Comparison of ENCODE assay signal across 9 cellular contexts in the genomic region with DNA sequence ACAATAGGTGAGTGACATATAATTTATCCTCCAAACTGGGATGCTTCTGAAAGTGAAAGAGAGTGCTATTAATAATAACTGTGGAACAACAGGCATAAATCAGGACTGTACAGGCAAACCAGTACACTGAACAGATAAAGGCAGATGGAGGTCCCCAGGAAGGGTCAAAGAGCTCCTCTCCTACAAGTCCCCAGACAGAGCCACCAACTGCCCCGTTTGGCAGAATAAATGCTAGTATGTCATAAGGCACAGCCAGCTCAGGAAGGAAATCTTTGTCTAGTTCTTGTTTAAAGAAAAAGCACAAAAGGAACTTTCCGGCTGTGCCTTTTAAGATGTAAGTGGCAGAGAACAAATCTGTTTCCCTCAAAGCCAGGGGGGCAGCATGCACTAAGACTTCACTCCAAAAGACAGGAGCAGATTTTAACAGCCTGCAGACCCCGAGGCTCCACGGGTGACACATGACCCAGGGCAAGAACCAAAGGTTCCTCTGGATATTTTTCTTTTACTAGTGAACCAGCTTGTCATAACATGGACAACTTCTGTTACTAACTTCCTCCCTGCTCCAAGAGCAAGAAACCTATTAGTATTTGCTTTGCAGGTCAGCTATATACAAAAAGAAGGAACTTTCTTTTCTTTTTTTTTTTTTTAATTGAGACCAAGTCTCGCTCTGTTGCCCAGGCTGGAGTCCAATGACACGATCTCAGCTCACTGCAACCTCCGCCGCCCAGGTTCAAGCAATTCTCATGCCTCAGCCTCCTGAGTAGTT. TPM values are rescaled to one million over a fixed set of nuclear protein-coding genes. Genes with fewer than 3 reads are reported as not detected.
DNase-seq lines count a peak whose midpoint lies in the region; ATAC-seq and TF ChIP-seq lines count a peak whose summit lies in the region.
"Had no signal": no experiment of that assay in that cellular context is flagged by ENCODE, and none has a peak within 500 bp of the region (broad histone marks: within the 10 kb centered on the region; RNA-seq: fewer than 3 reads in every experiment).

No MANE protein-coding gene starts in this region.

- no peak for TF ChIP-seq POLR2A in NB4 (IDR thresholded peaks at IDR 0.05; ENCODE audit: extremely low read depth, insufficient read length)

- peaks cover 52% of the 10 kb centered on the region for H3K4me1 Mint-ChIP-seq in neural progenitor cell

- no peak overlapping the region for H2AFZ ChIP-seq in neural progenitor cell (replicated peaks)

- H3K4me1 ChIP-seq in neural progenitor cell: peaks cover 38% of the 10 kb centered on the region

- H3K79me2 ChIP-seq in neural progenitor cell (ENCODE audit: low read depth): peaks cover 62% of the 10 kb centered on the region

- H3K9me3 ChIP-seq in AG04450 (ENCODE audit: control insufficient read depth, insufficient read depth, low read length) (no peaks in the 10 kb centered on the region), neural progenitor cell (ENCODE audit: low read depth) (no peaks in the 10 kb centered on the region)

- H3K9ac ChIP-seq in neural progenitor cell: no peak overlapping the region

- peaks cover 47% of the 10 kb centered on the region for H3K36me3 Mint-ChIP-seq in neural progenitor cell

- H3K27ac ChIP-seq in AG04450 (ENCODE audit: low read depth, low read length) (peak overlapping the region; percentile 61), cingulate gyrus (ENCODE audit: low read depth, low read length) (peak overlapping the region; percentile 98), neural progenitor cell (no peak overlapping the region)

- H3K27me3 ChIP-seq in AG04450 (ENCODE audit: control insufficient read depth, insufficient read depth, low read length) (no peaks in the 10 kb centered on the region), neural progenitor cell (no peaks in the 10 kb centered on the region)

- H3K27me3 Mint-ChIP-seq in neural progenitor cell (ENCODE audit: insufficient read depth, low read depth): peaks cover 5% of the 10 kb centered on the region

- POLR2A ChIA-PET in AG04450 (lab: Yijun Ruan, JAX): interaction anchor here (1.0 to 1.2 kb wide), 2 partner anchors 9 to 51 kb away, joined by 3 read pairs; a partner anchor contains a TSS

- H3K4me3 Mint-ChIP-seq in neural progenitor cell: no peak overlapping the region

- H3K36me3 ChIP-seq in neural progenitor cell: no peaks in the 10 kb centered on the region

- peaks cover 19% of the 10 kb centered on the region for H3F3A ChIP-seq in neural progenitor cell (ENCODE audit: low read depth)

- CTCF ChIA-PET in AG04450 (lab: Charles Lee): interaction anchor here (1.1 kb wide), 1 partner anchor 149 kb away, joined by 3 read pairs; no protein-coding TSS in a partner anchor

- no peaks in the 10 kb centered on the region for H3K9me3 Mint-ChIP-seq in neural progenitor cell

- peak overlapping the region; percentile 83 for H3K27ac Mint-ChIP-seq in neural progenitor cell

- TF ChIP-seq CTCF in AG04450 (IDR thresholded peaks at IDR 0.05; ENCODE audit: low read depth, low read length): no peak
- no peak for TF ChIP-seq CTCF in NB4 (IDR thresholded peaks at IDR 0.05; ENCODE audit: low read depth, low read length)
- no peak for TF ChIP-seq CTCF in neural progenitor cell (IDR thresholded peaks at IDR 0.05)

- H4K20me1 ChIP-seq in neural progenitor cell (ENCODE audit: low read depth): peaks cover 48% of the 10 kb centered on the region

- no peak overlapping the region for H3K4me2 ChIP-seq in neural progenitor cell

- no peak for ATAC-seq in HG02623 (IDR thresholded peaks at IDR 0.05; ENCODE audit: unreplicated experiment)

- H3K4me3 ChIP-seq in AG04450 (ENCODE audit: low read depth, low read length) (no peak overlapping the region), NB4 (ENCODE audit: low read depth, low read length) (no peak overlapping the region), neural progenitor cell (no peak overlapping the region)

- no peak for DNase-seq in AG04450 (ENCODE audit: low read depth, low spot score)
- peak; percentile 29 for DNase-seq in NB4 (ENCODE audit: low read depth)
- DNase-seq in neural progenitor cell (ENCODE audit: low spot score): no peak
- DNase-seq in epidermal melanocyte (ENCODE audit: insufficient read length, low spot score): no peak
- no peak for DNase-seq in OCI-M2 (lab: John Stamatoyannopoulos, UW; ENCODE audit: unreplicated experiment)
- DNase-seq in GM03348 (ENCODE audit: low spot score): no peak
- DNase-seq: DMS53 had no signal

RNA-seq across cellular contexts. Expression of a gene that starts 50.2 kb away (rescaled TPM):
- polyA plus RNA-seq in AG04450 (2011; rRNA removed): 338 and 432 TPM in 2 replicates
- 1,487 and 1,729 TPM in 2 replicates for polyA minus RNA-seq in AG04450 (2011; rRNA and poly(A)+ RNA removed)
- 77.2 and 189 TPM in 2 replicates for total RNA-seq in neural progenitor cell (ENCODE audit: low replicate concordance)
